In genomic region chr1:143728802-143729450, GRCh38 we compare ENCODE assay signal across 8 cellular contexts.
DNase-seq lines count a peak whose midpoint lies in the region; ATAC-seq and TF ChIP-seq lines count a peak whose summit lies in the region.
"Not testable (repeated sequence)": the region's sequence is repeated elsewhere in the genome, so short reads cannot be mapped to it uniquely, and the experiment has no call there.

No MANE protein-coding gene starts in this region.

- 1 to 4% (median 1%) methylated on average over 7 of the region's 31 CpGs for WGBS in psoas muscle, 3 donors

- H3K36me3 Mint-ChIP-seq in Caco-2 (ENCODE audit: insufficient read depth, unreplicated experiment); activated CD8-positive, alpha-beta T cell treated with anti-CD3 and anti-CD28 coated beads for 36 hours (ENCODE audit: low read depth): not testable (repeated sequence)

- POLR2A ChIA-PET in Caco-2 (lab: Charles Lee); activated CD8-positive, alpha-beta T cell treated with anti-CD3 and anti-CD28 coated beads for 36 hours (lab: Charles Lee): not testable (repeated sequence)

- DNase-seq in Caco-2 = peak in 1 of 2 experiments; percentile 29
- DNase-seq in activated CD8-positive, alpha-beta T cell treated with anti-CD3 and anti-CD28 coated beads for 36 hours; Right ventricle myocardium superior; psoas muscle: not testable (repeated sequence)

- H3K9me3 Mint-ChIP-seq in Caco-2 (ENCODE audit: unreplicated experiment); activated CD8-positive, alpha-beta T cell treated with anti-CD3 and anti-CD28 coated beads for 36 hours: not testable (repeated sequence)

- not testable (repeated sequence) for H3K4me3 Mint-ChIP-seq in Caco-2 (ENCODE audit: unreplicated experiment); activated CD8-positive, alpha-beta T cell treated with anti-CD3 and anti-CD28 coated beads for 36 hours

- H3K36me3 ChIP-seq in Caco-2 (ENCODE audit: control insufficient read depth, insufficient read depth, low read length); psoas muscle (ENCODE audit: insufficient read depth in 1 of 2, low read depth in 1 of 2): not testable (repeated sequence)

- BruUV-seq in Caco-2 (replicated peaks; lab: Mats Ljungman, UMichigan) = TSS peak; percentile 100

- CTCF ChIA-PET in Caco-2 (lab: Charles Lee); activated CD8-positive, alpha-beta T cell treated with anti-CD3 and anti-CD28 coated beads for 36 hours (lab: Charles Lee): not testable (repeated sequence)

- not testable (repeated sequence) for H3K9me3 ChIP-seq in Caco-2, psoas muscle

- H3K4me3 ChIP-seq in Caco-2 (ENCODE audit: low read depth, low read length); psoas muscle: not testable (repeated sequence)

- peak; percentile 36 for TF ChIP-seq POLR2A in GM19193 (IDR thresholded peaks at IDR 0.05; ENCODE audit: extremely low read depth, insufficient read depth, insufficient read length)

- not testable (repeated sequence) for H3K4me1 ChIP-seq in Caco-2, psoas muscle

- peak overlapping the region; percentile 77 for H3K27ac Mint-ChIP-seq in Caco-2 (ENCODE audit: unreplicated experiment)
- not testable (repeated sequence) for H3K27ac Mint-ChIP-seq in activated CD8-positive, alpha-beta T cell treated with anti-CD3 and anti-CD28 coated beads for 36 hours

- not testable (repeated sequence) for TF ChIP-seq CTCF in Caco-2 (IDR thresholded peaks at IDR 0.05; ENCODE audit: insufficient read depth in 1 of 2, low read depth in 1 of 2, low read length in 1 of 2, severe bottlenecking in 1 of 2, unreplicated experiment in 1 of 2); activated CD8-positive, alpha-beta T cell treated with anti-CD3 and anti-CD28 coated beads for 36 hours (IDR thresholded peaks at IDR 0.05); psoas muscle (IDR thresholded peaks at IDR 0.05)

- not testable (repeated sequence) for H3K27me3 ChIP-seq in Caco-2 (replicated peaks; ENCODE audit: control insufficient read depth, insufficient read depth, low read length); psoas muscle (ENCODE audit: insufficient read depth in 3 of 3, low read length in 2 of 3)

- intact Hi-C loops in Caco-2 (cut with micrococcal nuclease; ENCODE audit: unreplicated experiment); activated CD8-positive, alpha-beta T cell treated with anti-CD3 and anti-CD28 coated beads for 36 hours (cut with micrococcal nuclease); Right ventricle myocardium superior (cut with DNase I); psoas muscle (cut with DNase I): not testable (repeated sequence)

- ATAC-seq in GM21737 (IDR thresholded peaks at IDR 0.05; ENCODE audit: unreplicated experiment) = peak; percentile 94
- peak; percentile 92 for ATAC-seq in HG03045 (IDR thresholded peaks at IDR 0.05; ENCODE audit: unreplicated experiment)
- ATAC-seq in HG03575 (IDR thresholded peaks at IDR 0.05; ENCODE audit: extremely low read depth, insufficient number of reproducible peaks, low FRiP score, unreplicated experiment) = peak; percentile 98
- ATAC-seq in activated CD8-positive, alpha-beta T cell treated with anti-CD3 and anti-CD28 coated beads for 36 hours = peak; percentile 96
- peak; percentile 83 for ATAC-seq in Right ventricle myocardium superior (ENCODE audit: poor library complexity)
- ATAC-seq in psoas muscle = peak; percentile 67 to 80 (median 74)

- not testable (repeated sequence) for H3K27me3 Mint-ChIP-seq in Caco-2 (ENCODE audit: insufficient read depth, unreplicated experiment)
- H3K27me3 Mint-ChIP-seq in activated CD8-positive, alpha-beta T cell treated with anti-CD3 and anti-CD28 coated beads for 36 hours = peaks cover 33% of the 10 kb centered on the region

- H3K27ac ChIP-seq in psoas muscle = not testable (repeated sequence)

- not testable (repeated sequence) for H3K4me1 Mint-ChIP-seq in Caco-2 (ENCODE audit: low read depth, unreplicated experiment); activated CD8-positive, alpha-beta T cell treated with anti-CD3 and anti-CD28 coated beads for 36 hours (ENCODE audit: low read depth)
